ENCODE assay signal across 26 cellular contexts in genomic region chr1:240201931-240202330, GRCh38.
DNase-seq lines count a peak whose midpoint lies in the region; ATAC-seq, FAIRE-seq and TF ChIP-seq lines count a peak whose summit lies in the region.
"Had no signal": no experiment of that assay in that cellular context is flagged by ENCODE, and none has a peak within 500 bp of the region (broad histone marks: within the 10 kb centered on the region; RNA-seq: fewer than 3 reads in every experiment).

No MANE protein-coding gene starts in this region.

- H3K9me3 Mint-ChIP-seq in HFFc6 (peaks cover 27% of the 10 kb centered on the region), endodermal cell (peaks cover 20% of the 10 kb centered on the region)

- H3K36me3 ChIP-seq in endodermal cell (ENCODE audit: control insufficient read depth, insufficient read depth, low read length): peaks cover 48% of the 10 kb centered on the region
- H3K36me3 ChIP-seq: BLaER1 treated with 17β-estradiol and CSF1 and Interleukin-3, amounts not matched to agents 10 nM and 100 nM had no signal

- H3K27me3 Mint-ChIP-seq in HFFc6 (ENCODE audit: insufficient read depth) (peaks cover 1% of the 10 kb centered on the region), endodermal cell (ENCODE audit: insufficient read depth) (no peaks in the 10 kb centered on the region)
- H3K27me3 Mint-ChIP-seq: B cell; CD4-positive, alpha-beta T cell had no signal

- 94 to 97% methylated on average over 4 of the region's 4 CpGs for WGBS in endodermal cell (ENCODE audit: insufficient coverage in 1 of 2, insufficient read length in 1 of 2), 2 experiments

- H3K27ac Mint-ChIP-seq in HFFc6 (peak overlapping the region; percentile 54; the same call in 1 of the 2 replicates), endodermal cell (no peak overlapping the region)
- H3K27ac Mint-ChIP-seq: B cell; CD4-positive, alpha-beta T cell; CD8-positive, alpha-beta T cell had no signal

- peaks cover 25% of the 10 kb centered on the region for H3K9me3 ChIP-seq in endodermal cell (ENCODE audit: control insufficient read depth, low read length)
- H3K9me3 ChIP-seq: Caco-2 had no signal

- H3K4me1 Mint-ChIP-seq in HFFc6 (ENCODE audit: low read depth) (peaks cover 25% of the 10 kb centered on the region), endodermal cell (peaks cover 12% of the 10 kb centered on the region)
- H3K4me1 Mint-ChIP-seq: B cell had no signal

- no peak for TF ChIP-seq CTCF in D721Med (IDR thresholded peaks at IDR 0.05; ENCODE audit: insufficient read depth, missing control alignments)
- TF ChIP-seq CTCF in HFFc6 (IDR thresholded peaks at IDR 0.05): no peak
- no peak for TF ChIP-seq CTCF in endodermal cell (conservative IDR thresholded peaks at IDR 0.05)

- H3K9ac ChIP-seq in endodermal cell (ENCODE audit: extremely low read depth, low read length, poor library complexity, severe bottlenecking): no peak overlapping the region
- H3K9ac ChIP-seq: BLaER1 treated with 17β-estradiol and CSF1 and Interleukin-3, amounts not matched to agents 10 nM and 100 nM had no signal

- H3K4me3 ChIP-seq in endodermal cell (ENCODE audit: low read length): peak overlapping the region; percentile 66
- H3K4me3 ChIP-seq: BLaER1 treated with 17β-estradiol and CSF1 and Interleukin-3, amounts not matched to agents 10 nM and 100 nM; GM12878 had no signal

- no peaks in the 10 kb centered on the region for H3K27me3 ChIP-seq in endodermal cell (ENCODE audit: control insufficient read depth, insufficient read depth, low read length, poor library complexity, severe bottlenecking)
- H3K27me3 ChIP-seq: BLaER1 treated with 17β-estradiol and CSF1 and Interleukin-3, amounts not matched to agents 10 nM and 100 nM had no signal

- no peak for DNase-seq in D721Med (ENCODE audit: insufficient read length, low spot score)
- DNase-seq in HFFc6: no peak
- no peak for DNase-seq in endodermal cell
- DNase-seq in MV-4-11 (lab: John Stamatoyannopoulos, UW): no peak
- DNase-seq in activated gamma-delta T cell treated with Interleukin-2 at 50 U/mL for 16 hours: no peak
- DNase-seq: 8988T; AML-193; Caco-2; Calu3; CD4-positive, alpha-beta T cell; CD8-positive, alpha-beta T cell; DMS 273 treated with DMSO at 0.1 percent for 48 hours; DMS153; DMS53; DMS79; DND-41; EL; GDM1 had no signal

- H3K36me3 Mint-ChIP-seq in HFFc6 (ENCODE audit: low read depth) (peaks cover 70% of the 10 kb centered on the region), endodermal cell (ENCODE audit: low read depth) (peaks cover 38% of the 10 kb centered on the region)
- H3K36me3 Mint-ChIP-seq: CD8-positive, alpha-beta T cell had no signal

- peak; percentile 32 for FAIRE-seq in D721Med (lab: Jason Lieb, UNC)
- FAIRE-seq: A204.1, GM12878, GM12892, GM18507 had no signal

- no peak for ATAC-seq in HG03520 (IDR thresholded peaks at IDR 0.05; ENCODE audit: unreplicated experiment)
- ATAC-seq: CD8-positive, alpha-beta T cell; GM12878 had no signal

- peaks cover 3% of the 10 kb centered on the region for H3K4me1 ChIP-seq in endodermal cell (ENCODE audit: control insufficient read depth, insufficient read depth, low read length)
- H3K4me1 ChIP-seq: BLaER1 treated with 17β-estradiol and CSF1 and Interleukin-3, amounts not matched to agents 10 nM and 100 nM; Caco-2 had no signal

- no peak overlapping the region for H3K27ac ChIP-seq in endodermal cell (ENCODE audit: low read depth, low read length)
- H3K27ac ChIP-seq: BLaER1 treated with 17β-estradiol and CSF1 and Interleukin-3, amounts not matched to agents 10 nM and 100 nM; C4-2B had no signal

- no peak overlapping the region for H3K4me3 Mint-ChIP-seq in HFFc6
- H3K4me3 Mint-ChIP-seq in endodermal cell: no peak overlapping the region
- H3K4me3 Mint-ChIP-seq: B cell; CD4-positive, alpha-beta T cell; CD8-positive, alpha-beta T cell had no signal
